Comparison of ENCODE assay signal across 31 cellular contexts in genomic region chr3:34584971-34585370, GRCh38.
"Had no signal": no experiment of that assay in that cellular context is flagged by ENCODE, and none has a peak within 500 bp of the region (broad histone marks: within the 10 kb centered on the region; RNA-seq: fewer than 3 reads in every experiment).

No MANE protein-coding gene starts in this region.

- H3K27me3 ChIP-seq: adrenal gland, body of pancreas, esophagus muscularis mucosa, foreskin keratinocyte, gastrocnemius medialis had no signal

- H3K4me3 ChIP-seq: adrenal gland, body of pancreas, esophagus muscularis mucosa, gastrocnemius medialis had no signal

- H3K4me1 Mint-ChIP-seq: activated CD4-positive, alpha-beta T cell treated with anti-CD3 and anti-CD28 coated beads for 36 hours; activated CD4-positive, alpha-beta T cell treated with anti-CD3 and anti-CD28 coated beads, Interleukin-2, amount 10 ng/mL, durations not matched to agents 24 days and 14 days; activated CD8-positive, alpha-beta memory T cell treated with anti-CD3 and anti-CD28 coated beads, Interleukin-2, amount 10 ng/mL, durations not matched to agents 7 days and 5 days; activated naive CD4-positive, alpha-beta T cell treated with anti-CD3 and anti-CD28 coated beads, Interleukin-2, amount 50 U/mL, for 24 hours; activated naive CD8-positive, alpha-beta T cell treated with anti-CD3 and anti-CD28 coated beads for 36 hours; activated naive CD8-positive, alpha-beta T cell treated with anti-CD3 and anti-CD28 coated beads, Interleukin-2, amount 50 U/mL, for 24 hours had no signal

- DNase-seq: activated CD4-positive, alpha-beta memory T cell treated with anti-CD3 and anti-CD28 coated beads for 36 hours; activated CD4-positive, alpha-beta T cell treated with anti-CD3 and anti-CD28 coated beads for 36 hours; activated CD4-positive, alpha-beta T cell treated with anti-CD3 and anti-CD28 coated beads, Interleukin-2, amount 10 ng/mL, durations not matched to agents 24 days and 14 days; activated CD4-positive, CD25-positive, alpha-beta regulatory T cell; activated CD4-positive, CD25-positive, alpha-beta regulatory T cell treated with anti-CD3 and anti-CD28 coated beads, Interleukin-2, amount 50 U/mL, for 72 hours; activated CD8-positive, alpha-beta memory T cell treated with anti-CD3 and anti-CD28 coated beads, Interleukin-2, amount 10 ng/mL, durations not matched to agents 7 days and 5 days; activated CD8-positive, alpha-beta memory T cell treated with anti-CD3 and anti-CD28 coated beads, Interleukin-2, amount 50 U/mL, for 4 hours; activated CD8-positive, alpha-beta T cell treated with anti-CD3 and anti-CD28 coated beads, Interleukin-2, amount 10 ng/mL, durations not matched to agents 7 days and 5 days; activated effector memory CD4-positive, alpha-beta T cell treated with anti-CD3 and anti-CD28 coated beads, Interleukin-2, amount 50 U/mL, for 16 hours; activated naive CD4-positive, alpha-beta T cell treated with anti-CD3 and anti-CD28 coated beads for 36 hours; activated naive CD8-positive, alpha-beta T cell treated with anti-CD3 and anti-CD28 coated beads for 36 hours; activated naive CD8-positive, alpha-beta T cell treated with anti-CD3 and anti-CD28 coated beads, Interleukin-2, amount 50 U/mL, for 24 hours; activated T-cell treated with anti-CD3 and anti-CD28 coated beads, Interleukin-2, amount 50 U/mL, for 1 hour; activated T-cell treated with anti-CD3 and anti-CD28 coated beads, Interleukin-2, amount 50 U/mL, for 48 hours; adrenal gland; amygdala; aorta; body of pancreas; cortex of kidney; dermis blood vessel endothelial cell; effector CD4-positive, alpha-beta T cell; effector memory CD8-positive, alpha-beta T cell; erythroblast; foreskin keratinocyte; gastrocnemius medialis; hippocampal formation; T-helper 2 cell had no signal

- H3K36me3 Mint-ChIP-seq: activated CD4-positive, alpha-beta memory T cell treated with anti-CD3 and anti-CD28 coated beads for 36 hours; activated CD8-positive, alpha-beta memory T cell treated with anti-CD3 and anti-CD28 coated beads, Interleukin-2, amount 10 ng/mL, durations not matched to agents 7 days and 5 days; activated naive CD4-positive, alpha-beta T cell treated with anti-CD3 and anti-CD28 coated beads, Interleukin-2, amount 50 U/mL, for 24 hours; activated naive CD8-positive, alpha-beta T cell treated with anti-CD3 and anti-CD28 coated beads for 36 hours had no signal

- H3K27me3 Mint-ChIP-seq: activated CD4-positive, alpha-beta memory T cell treated with anti-CD3 and anti-CD28 coated beads for 36 hours; activated CD4-positive, alpha-beta T cell treated with anti-CD3 and anti-CD28 coated beads for 36 hours; activated CD4-positive, alpha-beta T cell treated with anti-CD3 and anti-CD28 coated beads, Interleukin-2, amount 10 ng/mL, durations not matched to agents 24 days and 14 days; activated CD8-positive, alpha-beta memory T cell treated with anti-CD3 and anti-CD28 coated beads, Interleukin-2, amount 10 ng/mL, durations not matched to agents 7 days and 5 days; activated naive CD4-positive, alpha-beta T cell treated with anti-CD3 and anti-CD28 coated beads, Interleukin-2, amount 50 U/mL, for 24 hours; activated naive CD8-positive, alpha-beta T cell treated with anti-CD3 and anti-CD28 coated beads for 36 hours; activated naive CD8-positive, alpha-beta T cell treated with anti-CD3 and anti-CD28 coated beads, Interleukin-2, amount 50 U/mL, for 24 hours; effector memory CD8-positive, alpha-beta T cell had no signal

- H3K27ac Mint-ChIP-seq: activated CD4-positive, alpha-beta memory T cell treated with anti-CD3 and anti-CD28 coated beads for 36 hours; activated CD4-positive, alpha-beta T cell treated with anti-CD3 and anti-CD28 coated beads for 36 hours; activated CD4-positive, alpha-beta T cell treated with anti-CD3 and anti-CD28 coated beads, Interleukin-2, amount 10 ng/mL, durations not matched to agents 24 days and 14 days; activated CD8-positive, alpha-beta memory T cell treated with anti-CD3 and anti-CD28 coated beads, Interleukin-2, amount 10 ng/mL, durations not matched to agents 7 days and 5 days; activated CD8-positive, alpha-beta T cell treated with anti-CD3 and anti-CD28 coated beads, Interleukin-2, amount 10 ng/mL, durations not matched to agents 7 days and 5 days; activated naive CD4-positive, alpha-beta T cell treated with anti-CD3 and anti-CD28 coated beads for 36 hours; activated naive CD4-positive, alpha-beta T cell treated with anti-CD3 and anti-CD28 coated beads, Interleukin-2, amount 50 U/mL, for 24 hours; activated naive CD8-positive, alpha-beta T cell treated with anti-CD3 and anti-CD28 coated beads for 36 hours; activated naive CD8-positive, alpha-beta T cell treated with anti-CD3 and anti-CD28 coated beads, Interleukin-2, amount 50 U/mL, for 24 hours; activated T-helper 1 cell treated with anti-CD3 and anti-CD28 coated beads, Interleukin-12 subunit alpha, Interleukin-12 subunit beta, Interleukin-2, Interleukin-4 antibody, amounts not matched to agents 30 ng/mL and 10 ng/mL and 1 ng/mL, durations not matched to agents 14 hours and 24 hours and 36 hours; activated T-helper 2 cell treated with anti-CD3 and anti-CD28 coated beads, Interferon-gamma antibody, Interleukin-2, Interleukin-4, amounts not matched to agents 10 μg/mL and 5 μg/mL and 100 μg/mL, durations not matched to agents 14 hours and 24 hours and 36 hours; effector memory CD8-positive, alpha-beta T cell had no signal

- H3K27ac ChIP-seq: adrenal gland, body of pancreas, esophagus muscularis mucosa, foreskin keratinocyte, gastrocnemius medialis had no signal

- H3K36me3 ChIP-seq: adrenal gland, esophagus muscularis mucosa, gastrocnemius medialis had no signal

- H3K9me3 ChIP-seq: body of pancreas, gastrocnemius medialis had no signal

- ATAC-seq: activated CD4-positive, alpha-beta T cell treated with anti-CD3 and anti-CD28 coated beads for 36 hours; activated CD8-positive, alpha-beta memory T cell treated with anti-CD3 and anti-CD28 coated beads, Interleukin-2, amount 10 ng/mL, durations not matched to agents 7 days and 5 days; activated CD8-positive, alpha-beta T cell treated with anti-CD3 and anti-CD28 coated beads, Interleukin-2, amount 10 ng/mL, durations not matched to agents 7 days and 5 days; activated naive CD8-positive, alpha-beta T cell treated with anti-CD3 and anti-CD28 coated beads, Interleukin-2, amount 50 U/mL, for 24 hours; body of pancreas; effector memory CD8-positive, alpha-beta T cell; foreskin keratinocyte; gastrocnemius medialis had no signal

- H3K4me1 ChIP-seq: adrenal gland, body of pancreas, esophagus muscularis mucosa, foreskin keratinocyte, gastrocnemius medialis had no signal

- H3K4me3 Mint-ChIP-seq: activated CD4-positive, alpha-beta memory T cell treated with anti-CD3 and anti-CD28 coated beads for 36 hours; activated CD4-positive, alpha-beta T cell treated with anti-CD3 and anti-CD28 coated beads for 36 hours; activated CD4-positive, alpha-beta T cell treated with anti-CD3 and anti-CD28 coated beads, Interleukin-2, amount 10 ng/mL, durations not matched to agents 24 days and 14 days; activated CD8-positive, alpha-beta memory T cell treated with anti-CD3 and anti-CD28 coated beads, Interleukin-2, amount 10 ng/mL, durations not matched to agents 7 days and 5 days; activated CD8-positive, alpha-beta T cell treated with anti-CD3 and anti-CD28 coated beads, Interleukin-2, amount 10 ng/mL, durations not matched to agents 7 days and 5 days; activated naive CD4-positive, alpha-beta T cell treated with anti-CD3 and anti-CD28 coated beads for 36 hours; activated naive CD4-positive, alpha-beta T cell treated with anti-CD3 and anti-CD28 coated beads, Interleukin-2, amount 50 U/mL, for 24 hours; activated naive CD8-positive, alpha-beta T cell treated with anti-CD3 and anti-CD28 coated beads for 36 hours; activated naive CD8-positive, alpha-beta T cell treated with anti-CD3 and anti-CD28 coated beads, Interleukin-2, amount 50 U/mL, for 24 hours; activated T-helper 1 cell treated with anti-CD3 and anti-CD28 coated beads, Interleukin-12 subunit alpha, Interleukin-12 subunit beta, Interleukin-2, Interleukin-4 antibody, amounts not matched to agents 30 ng/mL and 10 ng/mL and 1 ng/mL, durations not matched to agents 14 hours and 24 hours and 36 hours; effector memory CD8-positive, alpha-beta T cell had no signal

- H3K9me3 Mint-ChIP-seq: activated T-helper 1 cell treated with anti-CD3 and anti-CD28 coated beads, Interleukin-12 subunit alpha, Interleukin-12 subunit beta, Interleukin-2, Interleukin-4 antibody, amounts not matched to agents 30 ng/mL and 10 ng/mL and 1 ng/mL, durations not matched to agents 14 hours and 24 hours and 36 hours; activated T-helper 2 cell treated with anti-CD3 and anti-CD28 coated beads, Interferon-gamma antibody, Interleukin-2, Interleukin-4, amounts not matched to agents 10 μg/mL and 5 μg/mL and 100 μg/mL, durations not matched to agents 14 hours and 24 hours and 36 hours had no signal
